Comparison of ENCODE assay signal across 13 cellular contexts in genomic region chr2:149490296-149490695, GRCh38.
DNase-seq lines count a peak whose midpoint lies in the region; ATAC-seq and TF ChIP-seq lines count a peak whose summit lies in the region.
"Had no signal": no experiment of that assay in that cellular context is flagged by ENCODE, and none has a peak within 500 bp of the region (broad histone marks: within the 10 kb centered on the region; RNA-seq: fewer than 3 reads in every experiment).

No MANE protein-coding gene starts in this region.

- no peak for TF ChIP-seq CTCF in colonic mucosa (IDR thresholded peaks at IDR 0.05)

- peak overlapping the region; percentile 13 for H3K27ac ChIP-seq in angular gyrus (ENCODE audit: low read depth, low read length)
- no peak overlapping the region for H3K27ac ChIP-seq in colonic mucosa

- H3K9me3 ChIP-seq in colonic mucosa, result no peaks in the 10 kb centered on the region

- no peak for ATAC-seq in HG03571 (IDR thresholded peaks at IDR 0.05; ENCODE audit: unreplicated experiment)
- ATAC-seq: naive thymus-derived CD8-positive, alpha-beta T cell had no signal

- H3K4me1 ChIP-seq in colonic mucosa, result no peaks in the 10 kb centered on the region

- H3K9ac ChIP-seq in colonic mucosa (ENCODE audit: low read depth in 2 of 2, low read length in 2 of 2), result no peak overlapping the region

- H3K36me3 ChIP-seq in colonic mucosa, result no peaks in the 10 kb centered on the region

- H3K4me3 ChIP-seq in colonic mucosa, result no peak overlapping the region

- intact Hi-C loops in colonic mucosa (cut with DNase I), result no loop called here

- no peaks in the 10 kb centered on the region for H3K27me3 ChIP-seq in colonic mucosa

- DNase-seq in A172 (ENCODE audit: low spot score) (peak; percentile 45), H4 (ENCODE audit: low spot score) (peak; percentile 34), inferior parietal cortex (ENCODE audit: extremely low spot score) (peak; percentile 32), NCI-H2081 (lab: John Stamatoyannopoulos, UW) (no peak), iPS-NIHi11 (ENCODE audit: low spot score) (no peak), colonic mucosa (no peak)
- DNase-seq: activated CD4-positive, alpha-beta T cell treated with anti-CD3 and anti-CD28 coated beads, Interleukin-2, amount 50 U/mL, for 1 hour; activated naive CD4-positive, alpha-beta T cell treated with Interleukin-2 at 50 U/mL for 16 hours; effector CD8-positive, alpha-beta T cell; KG1; naive thymus-derived CD8-positive, alpha-beta T cell had no signal

Comparison
In these comparisons a context has a peak if more than half of its experiments do, and no peak if none do; other contexts are left out.
1. DNase-seq: peak in A172 (single experiment), H4 (single experiment) and inferior parietal cortex (single experiment); none in NCI-H2081 (0 of 2), iPS-NIHi11 (single experiment) and colonic mucosa (single experiment).